Comparison of ENCODE assay signal across 9 cellular contexts in genomic region chr7:98284335-98285036, GRCh38. TPM values are rescaled to one million over a fixed set of nuclear protein-coding genes. Genes with fewer than 3 reads are reported as not detected.
DNase-seq lines count a peak whose midpoint lies in the region; ATAC-seq, FAIRE-seq and TF ChIP-seq lines count a peak whose summit lies in the region.
"Had no signal": no experiment of that assay in that cellular context is flagged by ENCODE, and none has a peak within 500 bp of the region (broad histone marks: within the 10 kb centered on the region; RNA-seq: fewer than 3 reads in every experiment).

No MANE protein-coding gene starts in this region.

- peak overlapping the region; percentile 95 to 97 (median 96) for H3K27ac ChIP-seq in sigmoid colon

- no peak for ATAC-seq in activated T-cell treated with anti-CD3 and anti-CD28 coated beads, Interleukin-2, amount 50 U/mL, for 72 hours (replicated peaks in 1 of 2)
- no peak for ATAC-seq in GM18873 (IDR thresholded peaks at IDR 0.05; ENCODE audit: low FRiP score, unreplicated experiment)

- peaks cover 15% of the 10 kb centered on the region for H3K4me1 ChIP-seq in iPS-15b (ENCODE audit: control insufficient read depth, insufficient read depth, low read length)
- H3K4me1 ChIP-seq in sigmoid colon = peaks cover 0 to 80% (median 73%) of the 10 kb centered on the region in 4 donors

- H3K9me3 Mint-ChIP-seq in activated T-cell treated with anti-CD3 and anti-CD28 coated beads, Interleukin-2, amount 50 U/mL, for 72 hours = no peaks in the 10 kb centered on the region
- no peaks in the 10 kb centered on the region for H3K9me3 Mint-ChIP-seq in activated CD4-positive, alpha-beta memory T cell treated with anti-CD3 and anti-CD28 coated beads for 36 hours
- H3K9me3 Mint-ChIP-seq: activated naive CD8-positive, alpha-beta T cell treated with anti-CD3 and anti-CD28 coated beads, Interleukin-2, amount 10 ng/mL, durations not matched to agents 7 days and 5 days had no signal

- no peaks in the 10 kb centered on the region for H3K27me3 Mint-ChIP-seq in activated T-cell treated with anti-CD3 and anti-CD28 coated beads, Interleukin-2, amount 50 U/mL, for 72 hours (ENCODE audit: low read depth)
- no peaks in the 10 kb centered on the region for H3K27me3 Mint-ChIP-seq in activated CD4-positive, alpha-beta memory T cell treated with anti-CD3 and anti-CD28 coated beads for 36 hours
- H3K27me3 Mint-ChIP-seq: activated naive CD8-positive, alpha-beta T cell treated with anti-CD3 and anti-CD28 coated beads, Interleukin-2, amount 10 ng/mL, durations not matched to agents 7 days and 5 days had no signal

- no peak for FAIRE-seq in D721Med (lab: Jason Lieb, UNC)

- DNase-seq in activated T-cell treated with anti-CD3 and anti-CD28 coated beads, Interleukin-2, amount 50 U/mL, for 72 hours = no peak
- DNase-seq in activated T-cell treated with anti-CD3 and anti-CD28 coated beads, Interleukin-2, amount 50 U/mL, for 48 hours = no peak
- DNase-seq in astrocyte of the hippocampus (ENCODE audit: low read depth, low spot score) (peak; percentile 73), sigmoid colon (peak; percentile 88), D721Med (ENCODE audit: insufficient read length, low spot score) (no peak)
- DNase-seq in activated CD4-positive, alpha-beta memory T cell treated with anti-CD3 and anti-CD28 coated beads for 36 hours = no peak
- DNase-seq: activated naive CD8-positive, alpha-beta T cell treated with anti-CD3 and anti-CD28 coated beads, Interleukin-2, amount 10 ng/mL, durations not matched to agents 7 days and 5 days had no signal

- no peak for TF ChIP-seq CTCF in sigmoid colon (IDR thresholded peaks at IDR 0.05)
- TF ChIP-seq CTCF in D721Med (IDR thresholded peaks at IDR 0.05; ENCODE audit: insufficient read depth, missing control alignments) = no peak

- H3K4me3 ChIP-seq in iPS-15b (ENCODE audit: low read depth, low read length) = no peak overlapping the region
- H3K4me3 ChIP-seq in sigmoid colon = peak overlapping the region; percentile 90 to 100 (median 100)

- H3K4me1 Mint-ChIP-seq in activated T-cell treated with anti-CD3 and anti-CD28 coated beads, Interleukin-2, amount 50 U/mL, for 72 hours (ENCODE audit: low read depth) = peaks cover 25% of the 10 kb centered on the region
- H3K4me1 Mint-ChIP-seq in activated CD4-positive, alpha-beta memory T cell treated with anti-CD3 and anti-CD28 coated beads for 36 hours (ENCODE audit: low read depth) = peaks cover 32% of the 10 kb centered on the region

- peak overlapping the region; percentile 16 for H3K9ac ChIP-seq in iPS-15b (ENCODE audit: low read depth, low read length)

- H3K36me3 ChIP-seq in iPS-15b (ENCODE audit: control insufficient read depth, insufficient read depth, low read length) (peaks cover 15% of the 10 kb centered on the region), sigmoid colon (peaks cover 0 to 18% (median 5%) of the 10 kb centered on the region in 4 donors)

- H3K36me3 Mint-ChIP-seq in activated T-cell treated with anti-CD3 and anti-CD28 coated beads, Interleukin-2, amount 50 U/mL, for 72 hours (ENCODE audit: insufficient read depth in 2 of 2) = peaks cover 0 to 8% of the 10 kb centered on the region in 2 donors
- H3K36me3 Mint-ChIP-seq in activated CD4-positive, alpha-beta memory T cell treated with anti-CD3 and anti-CD28 coated beads for 36 hours = peaks cover 2% of the 10 kb centered on the region
- H3K36me3 Mint-ChIP-seq: activated naive CD8-positive, alpha-beta T cell treated with anti-CD3 and anti-CD28 coated beads, Interleukin-2, amount 10 ng/mL, durations not matched to agents 7 days and 5 days had no signal

- H3K4me3 Mint-ChIP-seq in activated T-cell treated with anti-CD3 and anti-CD28 coated beads, Interleukin-2, amount 50 U/mL, for 72 hours = peak overlapping the region; percentile 52 to 54
- no peak overlapping the region for H3K4me3 Mint-ChIP-seq in activated CD4-positive, alpha-beta memory T cell treated with anti-CD3 and anti-CD28 coated beads for 36 hours
- H3K4me3 Mint-ChIP-seq: activated naive CD8-positive, alpha-beta T cell treated with anti-CD3 and anti-CD28 coated beads, Interleukin-2, amount 10 ng/mL, durations not matched to agents 7 days and 5 days had no signal

- CTCF ChIA-PET in activated CD4-positive, alpha-beta memory T cell treated with anti-CD3 and anti-CD28 coated beads for 36 hours (lab: Charles Lee) = no interaction called here

- H3K27me3 ChIP-seq in iPS-15b (ENCODE audit: control insufficient read depth, insufficient read depth, low read length) = no peaks in the 10 kb centered on the region
- no peaks in the 10 kb centered on the region for H3K27me3 ChIP-seq in sigmoid colon

- no peak for TF ChIP-seq EP300 in sigmoid colon (IDR thresholded peaks at IDR 0.05)

- H3K27ac Mint-ChIP-seq in activated T-cell treated with anti-CD3 and anti-CD28 coated beads, Interleukin-2, amount 50 U/mL, for 72 hours = no peak overlapping the region
- H3K27ac Mint-ChIP-seq in activated CD4-positive, alpha-beta memory T cell treated with anti-CD3 and anti-CD28 coated beads for 36 hours = no peak overlapping the region
- H3K27ac Mint-ChIP-seq: activated naive CD8-positive, alpha-beta T cell treated with anti-CD3 and anti-CD28 coated beads, Interleukin-2, amount 10 ng/mL, durations not matched to agents 7 days and 5 days had no signal

- TF ChIP-seq POLR2A in sigmoid colon (IDR thresholded peaks at IDR 0.05) = no peak

- POLR2A ChIA-PET in activated CD4-positive, alpha-beta memory T cell treated with anti-CD3 and anti-CD28 coated beads for 36 hours (lab: Charles Lee) = no interaction called here

- intact Hi-C loops in sigmoid colon (cut with DNase I) = loop anchor here (5.0 kb wide), 2 partner anchors 177 to 593 kb away; partner anchors contain the start of genes LMTK2 and TRRAP
- intact Hi-C loops in activated CD4-positive, alpha-beta memory T cell treated with anti-CD3 and anti-CD28 coated beads for 36 hours (cut with micrococcal nuclease) = loop anchor here (5.0 kb wide), 1 partner anchor 133 kb away; no protein-coding TSS in a partner anchor

- WGBS in sigmoid colon, 2 donors = 15 to 45% methylated on average over 20 of the region's 20 CpGs

- H3K9me3 ChIP-seq in iPS-15b (ENCODE audit: control insufficient read depth, insufficient read depth, low read length) = no peaks in the 10 kb centered on the region
- no peaks in the 10 kb centered on the region for H3K9me3 ChIP-seq in sigmoid colon

RNA-seq across cellular contexts. Expression of gene BRI3, which starts 3.0 kb away (rescaled TPM):
- 10 to 100 TPM; 84.2 to 90.0 TPM for total RNA-seq in activated T-cell treated with anti-CD3 and anti-CD28 coated beads, Interleukin-2, amount 50 U/mL, for 72 hours
- 10 to 100 TPM; 44.9 to 61.8 (median 48.4) TPM for total RNA-seq in sigmoid colon
- 100 to 1,000 TPM; 150 to 344 (median 339) TPM for polyA plus RNA-seq in sigmoid colon
- 10 to 100 TPM; 52.0 to 52.9 TPM for total RNA-seq in activated CD4-positive, alpha-beta memory T cell treated with anti-CD3 and anti-CD28 coated beads for 36 hours

RNA-seq across cellular contexts. Expression of gene TECPR1, which starts 32.5 kb away (rescaled TPM):
- 10 to 100 TPM; 40.7 to 53.0 TPM for total RNA-seq in activated T-cell treated with anti-CD3 and anti-CD28 coated beads, Interleukin-2, amount 50 U/mL, for 72 hours
- total RNA-seq in sigmoid colon = 10 to 100 TPM in 3 of 4 donors, 1 to 10 TPM in 1; 7.7 to 38.2 (median 18.2) TPM
- polyA plus RNA-seq in sigmoid colon = 10 to 100 TPM; 10.2 to 32.5 (median 12.6) TPM
- 10 to 100 TPM; 34.5 to 35.3 TPM for total RNA-seq in activated CD4-positive, alpha-beta memory T cell treated with anti-CD3 and anti-CD28 coated beads for 36 hours

Comparison
In these comparisons a context has a peak if more than half of its experiments do, and no peak if none do; other contexts are left out.
1. DNase-seq: peak in astrocyte of the hippocampus (single experiment) and sigmoid colon (single experiment); none in activated T-cell treated with anti-CD3 and anti-CD28 coated beads, Interleukin-2, amount 50 U/mL, for 72 hours (0 of 2), activated T-cell treated with anti-CD3 and anti-CD28 coated beads, Interleukin-2, amount 50 U/mL, for 48 hours (0 of 2), D721Med (single experiment) and activated CD4-positive, alpha-beta memory T cell treated with anti-CD3 and anti-CD28 coated beads for 36 hours (single experiment).